Comparison of ENCODE assay signal across 22 cellular contexts in genomic region chr18:75219684-75220083, GRCh38. TPM values are rescaled to one million over a fixed set of nuclear protein-coding genes. Genes with fewer than 3 reads are reported as not detected.
A peak's percentile ranks its signal among the peaks of the same experiment; 100 is the strongest.
DNase-seq lines count a peak whose midpoint lies in the region; ATAC-seq and TF ChIP-seq lines count a peak whose summit lies in the region.
"Had no signal": no experiment of that assay in that cellular context is flagged by ENCODE, and none has a peak within 500 bp of the region (broad histone marks: within the 10 kb centered on the region; RNA-seq: fewer than 3 reads in every experiment).

No MANE protein-coding gene starts in this region.

- peak; percentile 49 to 53 for ATAC-seq in activated T-cell treated with anti-CD3 and anti-CD28 coated beads, Interleukin-2, amount 50 U/mL, for 72 hours (replicated peaks in 1 of 2)
- no peak for ATAC-seq in effector memory CD8-positive, alpha-beta T cell (replicated peaks)
- no peak for ATAC-seq in GM19455 (IDR thresholded peaks at IDR 0.05; ENCODE audit: unreplicated experiment)
- ATAC-seq: left lung; psoas muscle; stimulated activated memory B cell treated with anti-CD40 and anti-IgM and Interleukin-4, amounts not matched to agents 10 μg/mL and 1 μg/mL and 100 μg/mL, for 72 hours; upper lobe of right lung had no signal

- H3K9ac ChIP-seq in mucosa of rectum (ENCODE audit: low read depth in 1 of 2, low read length in 2 of 2) (no peak overlapping the region), GM23248 (no peak overlapping the region)
- H3K9ac ChIP-seq: BLaER1 treated with 17β-estradiol and CSF1 and Interleukin-3, amounts not matched to agents 10 nM and 100 nM had no signal

- H3K79me2 ChIP-seq in GM23248 (ENCODE audit: insufficient read depth), result peaks cover 96% of the 10 kb centered on the region

- peaks cover 38 to 55% of the 10 kb centered on the region in 2 donors for H3K4me1 ChIP-seq in mucosa of rectum (ENCODE audit: control insufficient read depth in 2 of 2, insufficient read depth in 2 of 2, low read length in 2 of 2)
- peaks cover 21% of the 10 kb centered on the region for H3K4me1 ChIP-seq in testis
- H3K4me1 ChIP-seq in GM23248 (ENCODE audit: insufficient read depth), result peaks cover 11% of the 10 kb centered on the region

- H3F3A ChIP-seq in GM23248 (ENCODE audit: insufficient read depth), result no peaks in the 10 kb centered on the region

- intact Hi-C loops in testis (cut with DNase I; ENCODE audit: low total_unique reads), result no loop called here

- H2AFZ ChIP-seq in GM23248, result no peak overlapping the region

- H3K36me3 Mint-ChIP-seq in activated T-cell treated with anti-CD3 and anti-CD28 coated beads, Interleukin-2, amount 50 U/mL, for 72 hours (ENCODE audit: insufficient read depth in 2 of 2), result no peaks in the 10 kb centered on the region
- H3K36me3 Mint-ChIP-seq in activated T-cell treated with anti-CD3 and anti-CD28 coated beads, Interleukin-2, amount 50 U/mL, for 24 hours (ENCODE audit: low read depth), result peaks cover 5% of the 10 kb centered on the region
- peaks cover 7% of the 10 kb centered on the region for H3K36me3 Mint-ChIP-seq in effector memory CD8-positive, alpha-beta T cell (ENCODE audit: insufficient read depth)
- H3K36me3 Mint-ChIP-seq: activated CD4-positive, alpha-beta memory T cell treated with anti-CD3 and anti-CD28 coated beads for 36 hours; naive B cell; stimulated activated memory B cell treated with anti-CD40 and anti-IgM and Interleukin-4, amounts not matched to agents 10 μg/mL and 1 μg/mL and 100 μg/mL, for 72 hours had no signal

- no peaks in the 10 kb centered on the region for H3K36me3 ChIP-seq in mucosa of rectum (ENCODE audit: control insufficient read depth in 2 of 2, insufficient read depth in 2 of 2, low read length in 2 of 2)
- no peaks in the 10 kb centered on the region for H3K36me3 ChIP-seq in testis (ENCODE audit: low read depth, missing control alignments)
- H3K36me3 ChIP-seq in GM23248 (ENCODE audit: low read depth), result no peaks in the 10 kb centered on the region
- H3K36me3 ChIP-seq: adrenal gland, left lung, upper lobe of right lung had no signal

- TF ChIP-seq POLR2A in testis (IDR thresholded peaks at IDR 0.05), result no peak

- no peak overlapping the region for H3K4me3 Mint-ChIP-seq in activated T-cell treated with anti-CD3 and anti-CD28 coated beads, Interleukin-2, amount 50 U/mL, for 72 hours
- H3K4me3 Mint-ChIP-seq in activated T-cell treated with anti-CD3 and anti-CD28 coated beads, Interleukin-2, amount 50 U/mL, for 24 hours, result no peak overlapping the region
- H3K4me3 Mint-ChIP-seq in effector memory CD8-positive, alpha-beta T cell, result no peak overlapping the region
- H3K4me3 Mint-ChIP-seq: activated CD4-positive, alpha-beta memory T cell treated with anti-CD3 and anti-CD28 coated beads for 36 hours; endodermal cell; naive B cell; stimulated activated memory B cell treated with anti-CD40 and anti-IgM and Interleukin-4, amounts not matched to agents 10 μg/mL and 1 μg/mL and 100 μg/mL, for 72 hours had no signal

- H3K27me3 ChIP-seq in mucosa of rectum (ENCODE audit: control insufficient read depth in 2 of 2, insufficient read depth in 2 of 2, low read length in 2 of 2) (no peaks in the 10 kb centered on the region), testis (no peaks in the 10 kb centered on the region), GM23248 (replicated peaks; ENCODE audit: insufficient read depth) (no peaks in the 10 kb centered on the region)
- H3K27me3 ChIP-seq: adrenal gland; BLaER1 treated with 17β-estradiol and CSF1 and Interleukin-3, amounts not matched to agents 10 nM and 100 nM; left lung; upper lobe of right lung had no signal

- H3K27ac ChIP-seq in mucosa of rectum (ENCODE audit: low read depth in 2 of 2, low read length in 2 of 2), result peak overlapping the region; percentile 81 to 88
- H3K27ac ChIP-seq in testis, result peak overlapping the region; percentile 25 to 65
- H3K27ac ChIP-seq in GM23248, result no peak overlapping the region
- H3K27ac ChIP-seq: adrenal gland; BLaER1 treated with 17β-estradiol and CSF1 and Interleukin-3, amounts not matched to agents 10 nM and 100 nM; left lung; upper lobe of right lung; VCaP had no signal

- H3K9me3 Mint-ChIP-seq in activated T-cell treated with anti-CD3 and anti-CD28 coated beads, Interleukin-2, amount 50 U/mL, for 72 hours, result no peaks in the 10 kb centered on the region
- H3K9me3 Mint-ChIP-seq in activated T-cell treated with anti-CD3 and anti-CD28 coated beads, Interleukin-2, amount 50 U/mL, for 24 hours, result no peaks in the 10 kb centered on the region
- H3K9me3 Mint-ChIP-seq in effector memory CD8-positive, alpha-beta T cell, result no peaks in the 10 kb centered on the region
- H3K9me3 Mint-ChIP-seq: activated CD4-positive, alpha-beta memory T cell treated with anti-CD3 and anti-CD28 coated beads for 36 hours; endodermal cell; naive B cell; stimulated activated memory B cell treated with anti-CD40 and anti-IgM and Interleukin-4, amounts not matched to agents 10 μg/mL and 1 μg/mL and 100 μg/mL, for 72 hours had no signal

- H4K20me1 ChIP-seq in GM23248 (ENCODE audit: insufficient read depth), result no peaks in the 10 kb centered on the region

- H3K9me3 ChIP-seq in mucosa of rectum (ENCODE audit: control insufficient read depth in 2 of 2, low read length in 2 of 2), result no peaks in the 10 kb centered on the region
- H3K9me3 ChIP-seq in testis, result no peaks in the 10 kb centered on the region
- no peaks in the 10 kb centered on the region for H3K9me3 ChIP-seq in GM23248 (ENCODE audit: low read depth)
- H3K9me3 ChIP-seq: adrenal gland; BLaER1 treated with 17β-estradiol and CSF1 and Interleukin-3, amounts not matched to agents 10 nM and 100 nM; left lung; psoas muscle; upper lobe of right lung had no signal

- H3K27me3 Mint-ChIP-seq in activated T-cell treated with anti-CD3 and anti-CD28 coated beads, Interleukin-2, amount 50 U/mL, for 72 hours (ENCODE audit: low read depth), result no peaks in the 10 kb centered on the region
- H3K27me3 Mint-ChIP-seq in activated T-cell treated with anti-CD3 and anti-CD28 coated beads, Interleukin-2, amount 50 U/mL, for 24 hours, result no peaks in the 10 kb centered on the region
- no peaks in the 10 kb centered on the region for H3K27me3 Mint-ChIP-seq in effector memory CD8-positive, alpha-beta T cell
- H3K27me3 Mint-ChIP-seq: activated CD4-positive, alpha-beta memory T cell treated with anti-CD3 and anti-CD28 coated beads for 36 hours; naive B cell; stimulated activated memory B cell treated with anti-CD40 and anti-IgM and Interleukin-4, amounts not matched to agents 10 μg/mL and 1 μg/mL and 100 μg/mL, for 72 hours had no signal

- peaks cover 64% of the 10 kb centered on the region for H3K4me1 Mint-ChIP-seq in activated T-cell treated with anti-CD3 and anti-CD28 coated beads, Interleukin-2, amount 50 U/mL, for 72 hours (ENCODE audit: low read depth)
- H3K4me1 Mint-ChIP-seq in activated T-cell treated with anti-CD3 and anti-CD28 coated beads, Interleukin-2, amount 50 U/mL, for 24 hours (ENCODE audit: low read depth), result peaks cover 79% of the 10 kb centered on the region
- H3K4me1 Mint-ChIP-seq in effector memory CD8-positive, alpha-beta T cell (ENCODE audit: low read depth in 2 of 2), result peaks cover 35 to 72% of the 10 kb centered on the region in 2 donors

- no peak overlapping the region for H3K27ac Mint-ChIP-seq in activated T-cell treated with anti-CD3 and anti-CD28 coated beads, Interleukin-2, amount 50 U/mL, for 72 hours
- no peak overlapping the region for H3K27ac Mint-ChIP-seq in activated T-cell treated with anti-CD3 and anti-CD28 coated beads, Interleukin-2, amount 50 U/mL, for 24 hours
- peak overlapping the region; percentile 46 to 76 for H3K27ac Mint-ChIP-seq in effector memory CD8-positive, alpha-beta T cell
- H3K27ac Mint-ChIP-seq: activated CD4-positive, alpha-beta memory T cell treated with anti-CD3 and anti-CD28 coated beads for 36 hours; endodermal cell; naive B cell; stimulated activated memory B cell treated with anti-CD40 and anti-IgM and Interleukin-4, amounts not matched to agents 10 μg/mL and 1 μg/mL and 100 μg/mL, for 72 hours had no signal

- no peak for DNase-seq in activated T-cell treated with anti-CD3 and anti-CD28 coated beads, Interleukin-2, amount 50 U/mL, for 72 hours
- no peak for DNase-seq in activated T-cell treated with anti-CD3 and anti-CD28 coated beads, Interleukin-2, amount 50 U/mL, for 24 hours
- no peak for DNase-seq in effector memory CD8-positive, alpha-beta T cell
- no peak for DNase-seq in testis
- no peak for DNase-seq in GM23248
- DNase-seq in NCI-H510A treated with DMSO at 0.1 percent for 48 hours (lab: John Stamatoyannopoulos, UW), result no peak
- DNase-seq: activated CD4-positive, alpha-beta memory T cell treated with anti-CD3 and anti-CD28 coated beads for 36 hours; adrenal gland; central memory CD4-positive, alpha-beta T cell; endodermal cell; KG1; left lung; naive B cell; NCI-H1105 treated with DMSO at 0.1 percent for 48 hours; psoas muscle; T-helper 1 cell; upper lobe of right lung had no signal

- no peak overlapping the region for H3K4me2 ChIP-seq in GM23248 (ENCODE audit: unreplicated experiment)
- H3K4me2 ChIP-seq: BLaER1 treated with 17β-estradiol and CSF1 and Interleukin-3, amounts not matched to agents 10 nM and 100 nM had no signal

- 58 to 71% methylated on average over 7 of the region's 7 CpGs for WGBS in testis, 2 donors
- 92% methylated on average over 7 of the region's 7 CpGs for WGBS in GM23248 (ENCODE audit: low coverage in 1 of 2, low lambda C conversion rate in 2 of 2, missing lambda C conversion rate in 2 of 2), 2 experiments

- no peaks in the 10 kb centered on the region for H3K9me2 ChIP-seq in GM23248 (ENCODE audit: insufficient read depth)

- no peak for TF ChIP-seq CTCF in testis (IDR thresholded peaks at IDR 0.05)

- in situ Hi-C loops in GM23248 (cut with MboI), result loop anchor here (25.0 kb wide), 1 partner anchor 557 kb away; no protein-coding TSS in a partner anchor

- peak overlapping the region in 1 of 2 donors; percentile 10 for H3K4me3 ChIP-seq in mucosa of rectum (ENCODE audit: low read length in 2 of 2)
- H3K4me3 ChIP-seq in testis, result no peak overlapping the region
- no peak overlapping the region for H3K4me3 ChIP-seq in GM23248
- H3K4me3 ChIP-seq: adrenal gland; BLaER1 treated with 17β-estradiol and CSF1 and Interleukin-3, amounts not matched to agents 10 nM and 100 nM; left lung; psoas muscle; upper lobe of right lung had no signal

RNA-seq across cellular contexts. Expression of gene TSHZ1, which starts 9.1 kb away (rescaled TPM):
- 10 to 100 TPM; 18.1 to 19.2 TPM for total RNA-seq in activated T-cell treated with anti-CD3 and anti-CD28 coated beads, Interleukin-2, amount 50 U/mL, for 72 hours
- total RNA-seq in testis, result 10 to 100 TPM; 18.4 to 36.2 TPM
- polyA plus RNA-seq in testis (ENCODE audit: insufficient read depth, low read depth, low replicate concordance), result 12.8 TPM
- total RNA-seq in GM23248 (2014; rRNA removed; shearing (Covaris generic)), result 4.4 and 5.9 TPM in 2 replicates
- 2.2 and 2.4 TPM in 2 replicates for polyA plus RNA-seq in GM23248 (2016; fragmentation: Nextera tagmentation; extraction: Ambion mirVana)

RNA-seq across cellular contexts. Expression of gene PTGR3, which starts 10.7 kb away (rescaled TPM):
- 10 to 100 TPM; 40.4 to 41.8 TPM for total RNA-seq in activated T-cell treated with anti-CD3 and anti-CD28 coated beads, Interleukin-2, amount 50 U/mL, for 72 hours
- 10 to 100 TPM; 13.9 to 27.9 TPM for total RNA-seq in testis
- 15.7 TPM for polyA plus RNA-seq in testis (ENCODE audit: insufficient read depth, low read depth, low replicate concordance)
- 8.1 and 21.3 TPM in 2 replicates for total RNA-seq in GM23248 (2014; rRNA removed; shearing (Covaris generic))
- 8.8 and 10.2 TPM in 2 replicates for polyA plus RNA-seq in GM23248 (2016; fragmentation: Nextera tagmentation; extraction: Ambion mirVana)

Comparison
In these comparisons a context has a peak if more than half of its experiments do, and no peak if none do; other contexts are left out.
1. ATAC-seq: peak in activated T-cell treated with anti-CD3 and anti-CD28 coated beads, Interleukin-2, amount 50 U/mL, for 72 hours (2 of 2); none in effector memory CD8-positive, alpha-beta T cell (single experiment) and GM19455 (single experiment).
2. H3K27ac Mint-ChIP-seq: peak in effector memory CD8-positive, alpha-beta T cell (2 of 2); none in activated T-cell treated with anti-CD3 and anti-CD28 coated beads, Interleukin-2, amount 50 U/mL, for 72 hours (single experiment) and activated T-cell treated with anti-CD3 and anti-CD28 coated beads, Interleukin-2, amount 50 U/mL, for 24 hours (single experiment).